Comparison of ENCODE assay signal across 20 cellular contexts in genomic region chr5:34606101-34606500, GRCh38. TPM values are rescaled to one million over a fixed set of nuclear protein-coding genes. Genes with fewer than 3 reads are reported as not detected.
"Had no signal": no experiment of that assay in that cellular context is flagged by ENCODE, and none has a peak within 500 bp of the region (broad histone marks: within the 10 kb centered on the region; RNA-seq: fewer than 3 reads in every experiment).

No MANE protein-coding gene starts in this region.

- H3K27me3 Mint-ChIP-seq: stimulated activated memory B cell treated with anti-CD40 and anti-IgM and Interleukin-4, amounts not matched to agents 10 μg/mL and 1 μg/mL and 100 μg/mL, for 72 hours had no signal

- H3K9me3 Mint-ChIP-seq: naive thymus-derived CD8-positive, alpha-beta T cell; neural crest cell; stimulated activated memory B cell treated with anti-CD40 and anti-IgM and Interleukin-4, amounts not matched to agents 10 μg/mL and 1 μg/mL and 100 μg/mL, for 72 hours; stimulated activated naive CD8-positive, alpha-beta T cell treated with anti-CD3 and anti-CD28 coated beads, Interleukin-15, amount 100 ng/mL, for 72 hours had no signal

- ATAC-seq: foreskin keratinocyte; heart right ventricle; mucosa of descending colon; naive thymus-derived CD8-positive, alpha-beta T cell; right cardiac atrium; stimulated activated memory B cell treated with anti-CD40 and anti-IgM and Interleukin-4, amounts not matched to agents 10 μg/mL and 1 μg/mL and 100 μg/mL, for 72 hours; stimulated activated naive CD8-positive, alpha-beta T cell treated with anti-CD3 and anti-CD28 coated beads, Interleukin-15, amount 100 ng/mL, for 72 hours had no signal

- H3K36me3 Mint-ChIP-seq: naive thymus-derived CD8-positive, alpha-beta T cell; stimulated activated memory B cell treated with anti-CD40 and anti-IgM and Interleukin-4, amounts not matched to agents 10 μg/mL and 1 μg/mL and 100 μg/mL, for 72 hours had no signal

- DNase-seq: effector CD4-positive, alpha-beta T cell; endodermal cell; erythroblast; foreskin keratinocyte; heart right ventricle; hypothalamus; kidney glomerular epithelial cell; mammary epithelial cell; mucosa of descending colon; naive thymus-derived CD8-positive, alpha-beta T cell; ovary; right cardiac atrium; stimulated activated CD4-positive, alpha-beta T cell treated with anti-CD3 and anti-CD28 coated beads, Interleukin-4, amount 100 ng/mL, for 1 hour; stimulated activated naive CD8-positive, alpha-beta T cell treated with anti-CD3 and anti-CD28 coated beads, Interleukin-15, amount 100 ng/mL, for 72 hours; upper lobe of left lung had no signal

- H3K27ac ChIP-seq: coronary artery, foreskin keratinocyte, heart right ventricle, ovary, thoracic aorta, upper lobe of left lung, vagina had no signal

- H3K4me3 ChIP-seq: coronary artery, heart right ventricle, mucosa of descending colon, ovary, thoracic aorta, upper lobe of left lung, vagina had no signal

- H3K4me1 Mint-ChIP-seq: naive thymus-derived CD8-positive, alpha-beta T cell; stimulated activated memory B cell treated with anti-CD40 and anti-IgM and Interleukin-4, amounts not matched to agents 10 μg/mL and 1 μg/mL and 100 μg/mL, for 72 hours; stimulated activated naive CD8-positive, alpha-beta T cell treated with anti-CD3 and anti-CD28 coated beads, Interleukin-15, amount 100 ng/mL, for 72 hours had no signal

- H3K27ac Mint-ChIP-seq: endodermal cell; naive thymus-derived CD8-positive, alpha-beta T cell; stimulated activated memory B cell treated with anti-CD40 and anti-IgM and Interleukin-4, amounts not matched to agents 10 μg/mL and 1 μg/mL and 100 μg/mL, for 72 hours; stimulated activated naive CD8-positive, alpha-beta T cell treated with anti-CD3 and anti-CD28 coated beads, Interleukin-15, amount 100 ng/mL, for 72 hours had no signal

- H3K4me3 Mint-ChIP-seq: endodermal cell; naive thymus-derived CD8-positive, alpha-beta T cell; neural crest cell; stimulated activated memory B cell treated with anti-CD40 and anti-IgM and Interleukin-4, amounts not matched to agents 10 μg/mL and 1 μg/mL and 100 μg/mL, for 72 hours; stimulated activated naive CD8-positive, alpha-beta T cell treated with anti-CD3 and anti-CD28 coated beads, Interleukin-15, amount 100 ng/mL, for 72 hours had no signal

- H3K27me3 ChIP-seq: foreskin keratinocyte, heart right ventricle, ovary, upper lobe of left lung, vagina had no signal

- H3K36me3 ChIP-seq: heart right ventricle, ovary, thoracic aorta, upper lobe of left lung, vagina had no signal

- H3K9me3 ChIP-seq: heart right ventricle, mucosa of descending colon, ovary, thoracic aorta, upper lobe of left lung, vagina had no signal

RNA-seq across cellular contexts. Expression of gene RAI14, which starts 50.0 kb away (rescaled TPM):
- total RNA-seq: naive thymus-derived CD8-positive, alpha-beta T cell had no signal
- polyA plus RNA-seq: naive thymus-derived CD8-positive, alpha-beta T cell had no signal
